ENCODE assay signal across 8 cellular contexts in the genomic region with DNA sequence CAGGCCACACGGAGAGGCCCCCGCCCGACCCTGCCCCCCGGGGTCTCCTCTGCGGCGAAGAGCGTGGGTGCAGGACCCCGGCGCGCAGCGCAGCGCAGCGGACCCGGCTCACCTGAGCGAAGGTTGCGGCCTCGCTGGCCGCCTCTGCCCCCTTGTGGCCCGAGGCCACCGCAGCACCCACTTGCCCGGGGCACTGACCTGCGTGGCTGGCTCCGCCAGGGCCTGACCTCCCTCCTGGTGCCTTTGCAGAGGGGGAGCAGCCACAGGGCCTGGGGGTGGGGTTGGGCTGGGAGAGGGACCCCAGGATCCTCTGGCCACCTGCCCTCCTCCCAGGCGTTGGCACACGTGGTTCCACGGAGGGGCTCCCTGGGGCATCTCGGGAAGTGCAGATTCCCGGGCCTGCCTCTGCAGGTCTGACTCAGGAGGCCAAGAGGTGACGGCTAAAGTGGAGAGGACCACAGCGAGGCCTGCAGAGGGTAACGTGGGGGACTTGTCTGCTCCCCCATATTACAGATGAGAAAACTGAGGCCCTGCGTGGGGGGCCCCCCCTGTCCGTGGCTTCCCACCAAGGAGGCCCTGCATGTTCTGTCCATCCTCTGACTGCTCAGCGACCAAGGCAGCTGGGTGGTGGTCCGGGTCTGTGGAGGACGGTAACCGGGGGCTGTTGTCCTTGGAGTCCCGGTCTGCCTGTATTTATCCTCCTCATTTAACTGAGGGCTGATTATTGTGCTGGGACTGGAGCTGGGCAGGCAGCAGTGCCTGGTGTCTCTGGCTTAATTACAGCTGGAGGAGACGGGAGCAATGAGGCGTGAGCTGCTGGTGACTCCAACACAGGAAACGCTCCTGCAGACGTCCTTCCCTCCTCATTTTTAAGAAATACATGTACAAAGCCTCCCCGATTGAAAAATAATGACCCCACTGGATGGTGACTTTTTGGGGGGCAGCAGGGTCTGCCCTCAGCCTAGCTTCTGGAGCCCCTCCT.
A peak's percentile ranks its signal among the peaks of the same experiment; 100 is the strongest.
DNase-seq lines count a peak whose midpoint lies in the region; ATAC-seq and TF ChIP-seq lines count a peak whose summit lies in the region.

No MANE protein-coding gene starts in this region.

- H3K27me3 Mint-ChIP-seq in CD4-positive, CD25-positive, alpha-beta regulatory T cell: peaks cover 20% of the 10 kb centered on the region

- no peak overlapping the region for H3K9ac ChIP-seq in liver (ENCODE audit: low read depth in 1 of 2, low read length in 2 of 2)

- peaks cover 2% of the 10 kb centered on the region for H3K27me3 ChIP-seq in CD4-positive, CD25-positive, alpha-beta regulatory T cell (ENCODE audit: control insufficient read depth, insufficient read depth, low read length)
- peaks cover 0 to 24% of the 10 kb centered on the region in 2 donors for H3K27me3 ChIP-seq in breast epithelium
- H3K27me3 ChIP-seq in liver (ENCODE audit: control insufficient read depth in 4 of 4, insufficient read depth in 4 of 4, low read length in 3 of 4): no peaks in the 10 kb centered on the region
- H3K27me3 ChIP-seq in tibial artery: peaks cover 0 to 63% of the 10 kb centered on the region in 2 donors

- no peak overlapping the region for H3K27ac ChIP-seq in CD4-positive, CD25-positive, alpha-beta regulatory T cell (ENCODE audit: insufficient read depth, low read length, poor library complexity, severe bottlenecking)
- H3K27ac ChIP-seq in breast epithelium (no peak overlapping the region), liver (ENCODE audit: low read depth in 1 of 2, low read length in 2 of 2) (no peak overlapping the region), tibial artery (no peak overlapping the region)

- no peak for TF ChIP-seq POLR2A in breast epithelium (IDR thresholded peaks at IDR 0.05)

- no peaks in the 10 kb centered on the region for H3K9me3 ChIP-seq in CD4-positive, CD25-positive, alpha-beta regulatory T cell (ENCODE audit: control insufficient read depth in 2 of 2, low read length in 2 of 2)
- H3K9me3 ChIP-seq in breast epithelium (no peaks in the 10 kb centered on the region), liver (ENCODE audit: control insufficient read depth in 4 of 4, low read length in 3 of 4) (no peaks in the 10 kb centered on the region), tibial artery (no peaks in the 10 kb centered on the region)

- no peaks in the 10 kb centered on the region for H3K36me3 ChIP-seq in CD4-positive, CD25-positive, alpha-beta regulatory T cell (ENCODE audit: control insufficient read depth, insufficient read depth, low read length)
- H3K36me3 ChIP-seq in breast epithelium (no peaks in the 10 kb centered on the region), liver (ENCODE audit: control insufficient read depth in 4 of 4, insufficient read depth in 3 of 4, low read depth in 1 of 4, low read length in 3 of 4) (no peaks in the 10 kb centered on the region), tibial artery (no peaks in the 10 kb centered on the region)

- 36% methylated on average over 43 of the region's 43 CpGs for WGBS in liver

- intact Hi-C loops in breast epithelium (cut with DNase I; ENCODE audit: low total_unique reads) (no loop called here), tibial artery (cut with DNase I; ENCODE audit: low total_unique reads) (loop anchor here (10.0 kb wide), 1 partner anchor 270 kb away; no protein-coding TSS in a partner anchor)

- H3K36me3 Mint-ChIP-seq in CD4-positive, CD25-positive, alpha-beta regulatory T cell: no peaks in the 10 kb centered on the region

- H3K4me1 Mint-ChIP-seq in CD4-positive, CD25-positive, alpha-beta regulatory T cell: peaks cover 0 to 11% (median 3%) of the 10 kb centered on the region in 4 donors

- no peak overlapping the region for H3K4me3 ChIP-seq in CD4-positive, CD25-positive, alpha-beta regulatory T cell (ENCODE audit: low read depth, low read length)
- peak overlapping the region in 1 of 3 donors; percentile 30 for H3K4me3 ChIP-seq in breast epithelium
- peak overlapping the region in 1 of 3 donors; percentile 32 for H3K4me3 ChIP-seq in liver (ENCODE audit: low read depth in 1 of 3, low read length in 3 of 3)
- H3K4me3 ChIP-seq in tibial artery: no peak overlapping the region

- peaks cover 16% of the 10 kb centered on the region for H3K4me1 ChIP-seq in CD4-positive, CD25-positive, alpha-beta regulatory T cell (ENCODE audit: control insufficient read depth, insufficient read depth, low read length, poor library complexity, severe bottlenecking)
- no peaks in the 10 kb centered on the region for H3K4me1 ChIP-seq in breast epithelium
- peaks cover 2 to 9% (median 5%) of the 10 kb centered on the region in 4 donors for H3K4me1 ChIP-seq in liver (ENCODE audit: control insufficient read depth in 4 of 4, insufficient read depth in 4 of 4, low read length in 3 of 4)
- H3K4me1 ChIP-seq in tibial artery: peaks cover 0 to 5% (median 0%) of the 10 kb centered on the region in 4 donors

- TF ChIP-seq RAD21 in liver (IDR thresholded peaks at IDR 0.05): peak; percentile 73 to 79

- peak; percentile 63 to 68 for ATAC-seq in CD4-positive, CD25-positive, alpha-beta regulatory T cell (ENCODE audit: low read depth in 2 of 2)
- peak; percentile 43 for ATAC-seq in HG02610 (IDR thresholded peaks at IDR 0.05; ENCODE audit: unreplicated experiment)
- no peak for ATAC-seq in HG03045 (IDR thresholded peaks at IDR 0.05; ENCODE audit: unreplicated experiment)

- peak in 2 of 3 donors; percentile 8 to 38 for TF ChIP-seq CTCF in breast epithelium (IDR thresholded peaks at IDR 0.05)
- TF ChIP-seq CTCF in liver (IDR thresholded peaks at IDR 0.05; ENCODE audit: low read depth, low read length, missing input control): peak; percentile 75
- TF ChIP-seq CTCF in tibial artery (IDR thresholded peaks at IDR 0.05): peak; percentile 30 to 37

- H3K9me3 Mint-ChIP-seq in CD4-positive, CD25-positive, alpha-beta regulatory T cell: no peaks in the 10 kb centered on the region

- H3K4me3 Mint-ChIP-seq in CD4-positive, CD25-positive, alpha-beta regulatory T cell: no peak overlapping the region

- DNase-seq in CD4-positive, CD25-positive, alpha-beta regulatory T cell: peak; percentile 28 to 47 (median 44)
- DNase-seq in T follicular helper cell (ENCODE audit: low read depth): peak; percentile 26
- DNase-seq in breast epithelium (ENCODE audit: low spot score in 2 of 2): no peak
- DNase-seq in tibial artery: no peak
- no peak for DNase-seq in pons (ENCODE audit: low spot score)

- H3K27ac Mint-ChIP-seq in CD4-positive, CD25-positive, alpha-beta regulatory T cell: no peak overlapping the region

TF ChIP-seq in liver, 16 proteins besides CTCF, POLR2A, EP300 and RAD21:
- TF ChIP-seq JUND (IDR thresholded peaks at IDR 0.05): no peak
- TF ChIP-seq FOXA1 (IDR thresholded peaks at IDR 0.05): no peak
- peak in 1 of 2 donors; percentile 46 for TF ChIP-seq RXRA (IDR thresholded peaks at IDR 0.05)
- TF ChIP-seq, protein P1, sequence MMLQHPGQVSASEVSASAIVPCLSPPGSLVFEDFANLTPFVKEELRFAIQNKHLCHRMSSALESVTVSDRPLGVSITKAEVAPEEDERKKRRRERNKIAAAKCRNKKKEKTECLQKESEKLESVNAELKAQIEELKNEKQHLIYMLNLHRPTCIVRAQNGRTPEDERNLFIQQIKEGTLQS (IDR thresholded peaks at IDR 0.05): no peak
- TF ChIP-seq HNF4G (IDR thresholded peaks at IDR 0.05): no peak
- no peak for TF ChIP-seq EGR1 (IDR thresholded peaks at IDR 0.05; ENCODE audit: low read depth in 2 of 2)

Comparison
In these comparisons a context has a peak if more than half of its experiments do, and no peak if none do; other contexts are left out.
1. DNase-seq: peak in CD4-positive, CD25-positive, alpha-beta regulatory T cell (3 of 3) and T follicular helper cell (single experiment); none in breast epithelium (0 of 2), tibial artery (0 of 2) and pons (single experiment).
2. CTCF ChIP-seq: peak in every context shown above with its lines; median percentile 75 in liver; 34 in tibial artery; 23 in breast epithelium.